Comparison of ENCODE assay signal across 18 cellular contexts in genomic region chr5:145479271-145479670, GRCh38.
DNase-seq lines count a peak whose midpoint lies in the region; ATAC-seq lines count a peak whose summit lies in the region.
"Had no signal": no experiment of that assay in that cellular context is flagged by ENCODE, and none has a peak within 500 bp of the region (broad histone marks: within the 10 kb centered on the region; RNA-seq: fewer than 3 reads in every experiment).

No MANE protein-coding gene starts in this region.

- no peaks in the 10 kb centered on the region for H3K36me3 ChIP-seq in CD8-positive, alpha-beta memory T cell (ENCODE audit: insufficient read depth, low read length)
- H3K36me3 ChIP-seq: adrenal gland, esophagus squamous epithelium, uterus had no signal

- DNase-seq in COLO829 (ENCODE audit: low spot score) (peak; percentile 8), M059J (ENCODE audit: low read depth) (peak; percentile 48), dermis blood vessel endothelial cell (peak; percentile 66), lung microvascular endothelial cell (ENCODE audit: low read depth in 2 of 2) (peak; percentile 78 to 95), H4 (ENCODE audit: low spot score) (no peak)
- DNase-seq in activated naive CD8-positive, alpha-beta T cell treated with anti-CD3 and anti-CD28 coated beads, Interleukin-2, amount 50 U/mL, for 24 hours = no peak
- no peak for DNase-seq in CD8-positive, alpha-beta memory T cell
- DNase-seq: activated CD4-positive, alpha-beta T cell treated with anti-CD3 and anti-CD28 coated beads, Interleukin-2, amount 50 U/mL, for 4 hours; activated T-cell treated with anti-CD3 and anti-CD28 coated beads, Interleukin-2, amount 50 U/mL, for 48 hours; adrenal gland; esophagus squamous epithelium; NCI-H187; NCI-H774; SHP77 treated with DMSO at 0.1 percent for 48 hours; stimulated activated naive B cell treated with anti-CD40 and anti-IgM and Interleukin-4, amounts not matched to agents 10 μg/mL and 1 μg/mL and 100 μg/mL, for 72 hours; uterus had no signal

- H3K4me1 ChIP-seq in CD8-positive, alpha-beta memory T cell (ENCODE audit: insufficient read depth, low read length) = no peaks in the 10 kb centered on the region
- H3K4me1 ChIP-seq: adrenal gland, esophagus squamous epithelium, uterus had no signal

- H3K27ac ChIP-seq in CD8-positive, alpha-beta memory T cell (ENCODE audit: low read depth, low read length) = no peak overlapping the region
- H3K27ac ChIP-seq: adrenal gland, esophagus squamous epithelium, skin epidermis, uterus had no signal

- CTCF ChIA-PET in CD8-positive, alpha-beta memory T cell (lab: Charles Lee) = no interaction called here

- H3K27me3 ChIP-seq in CD8-positive, alpha-beta memory T cell (ENCODE audit: insufficient read depth, low read length, poor library complexity, severe bottlenecking) = no peaks in the 10 kb centered on the region
- H3K27me3 ChIP-seq: adrenal gland, esophagus squamous epithelium, uterus had no signal

- no peaks in the 10 kb centered on the region for H3K27me3 Mint-ChIP-seq in activated naive CD8-positive, alpha-beta T cell treated with anti-CD3 and anti-CD28 coated beads, Interleukin-2, amount 50 U/mL, for 24 hours
- no peaks in the 10 kb centered on the region for H3K27me3 Mint-ChIP-seq in CD8-positive, alpha-beta memory T cell
- H3K27me3 Mint-ChIP-seq: stimulated activated naive B cell treated with anti-CD40 and anti-IgM and Interleukin-4, amounts not matched to agents 10 μg/mL and 1 μg/mL and 100 μg/mL, for 72 hours had no signal

- no peaks in the 10 kb centered on the region for H3K9me3 ChIP-seq in CD8-positive, alpha-beta memory T cell (ENCODE audit: low read length)
- H3K9me3 ChIP-seq: adrenal gland, esophagus squamous epithelium, uterus had no signal

- H3K4me3 ChIP-seq in CD8-positive, alpha-beta memory T cell (ENCODE audit: low read length) = no peak overlapping the region
- H3K4me3 ChIP-seq: adrenal gland, esophagus squamous epithelium, skin epidermis, uterus had no signal

- H3K36me3 Mint-ChIP-seq in activated naive CD8-positive, alpha-beta T cell treated with anti-CD3 and anti-CD28 coated beads, Interleukin-2, amount 50 U/mL, for 24 hours (ENCODE audit: low read depth) = no peaks in the 10 kb centered on the region
- H3K36me3 Mint-ChIP-seq in CD8-positive, alpha-beta memory T cell = no peaks in the 10 kb centered on the region
- H3K36me3 Mint-ChIP-seq: stimulated activated naive B cell treated with anti-CD40 and anti-IgM and Interleukin-4, amounts not matched to agents 10 μg/mL and 1 μg/mL and 100 μg/mL, for 72 hours had no signal

- H3K9me3 Mint-ChIP-seq in activated naive CD8-positive, alpha-beta T cell treated with anti-CD3 and anti-CD28 coated beads, Interleukin-2, amount 50 U/mL, for 24 hours = peaks cover 4% of the 10 kb centered on the region
- peaks cover 0 to 6% (median 3%) of the 10 kb centered on the region in 5 donors for H3K9me3 Mint-ChIP-seq in CD8-positive, alpha-beta memory T cell

- H3K27ac Mint-ChIP-seq in activated naive CD8-positive, alpha-beta T cell treated with anti-CD3 and anti-CD28 coated beads, Interleukin-2, amount 50 U/mL, for 24 hours = no peak overlapping the region
- no peak overlapping the region for H3K27ac Mint-ChIP-seq in CD8-positive, alpha-beta memory T cell
- H3K27ac Mint-ChIP-seq: stimulated activated naive B cell treated with anti-CD40 and anti-IgM and Interleukin-4, amounts not matched to agents 10 μg/mL and 1 μg/mL and 100 μg/mL, for 72 hours had no signal

- no peak overlapping the region for H3K4me3 Mint-ChIP-seq in activated naive CD8-positive, alpha-beta T cell treated with anti-CD3 and anti-CD28 coated beads, Interleukin-2, amount 50 U/mL, for 24 hours
- no peak overlapping the region for H3K4me3 Mint-ChIP-seq in CD8-positive, alpha-beta memory T cell
- H3K4me3 Mint-ChIP-seq: stimulated activated naive B cell treated with anti-CD40 and anti-IgM and Interleukin-4, amounts not matched to agents 10 μg/mL and 1 μg/mL and 100 μg/mL, for 72 hours had no signal

- ATAC-seq in activated naive CD8-positive, alpha-beta T cell treated with anti-CD3 and anti-CD28 coated beads, Interleukin-2, amount 50 U/mL, for 24 hours = no peak
- no peak for ATAC-seq in GM18870 (IDR thresholded peaks at IDR 0.05; ENCODE audit: unreplicated experiment)
- ATAC-seq: stimulated activated naive B cell treated with anti-CD40 and anti-IgM and Interleukin-4, amounts not matched to agents 10 μg/mL and 1 μg/mL and 100 μg/mL, for 72 hours had no signal

- no peaks in the 10 kb centered on the region for H3K4me1 Mint-ChIP-seq in activated naive CD8-positive, alpha-beta T cell treated with anti-CD3 and anti-CD28 coated beads, Interleukin-2, amount 50 U/mL, for 24 hours
- H3K4me1 Mint-ChIP-seq in CD8-positive, alpha-beta memory T cell = no peaks in the 10 kb centered on the region
- H3K4me1 Mint-ChIP-seq: stimulated activated naive B cell treated with anti-CD40 and anti-IgM and Interleukin-4, amounts not matched to agents 10 μg/mL and 1 μg/mL and 100 μg/mL, for 72 hours had no signal

- POLR2A ChIA-PET in CD8-positive, alpha-beta memory T cell (lab: Charles Lee) = no interaction called here

Comparison
In these comparisons a context has a peak if more than half of its experiments do, and no peak if none do; other contexts are left out.
1. DNase-seq: peak in COLO829 (single experiment), M059J (single experiment), dermis blood vessel endothelial cell (single experiment) and lung microvascular endothelial cell (2 of 2); none in H4 (single experiment), activated naive CD8-positive, alpha-beta T cell treated with anti-CD3 and anti-CD28 coated beads, Interleukin-2, amount 50 U/mL, for 24 hours (single experiment) and CD8-positive, alpha-beta memory T cell (0 of 5).